Comparison of ENCODE assay signal across 8 cellular contexts in the genomic region with DNA sequence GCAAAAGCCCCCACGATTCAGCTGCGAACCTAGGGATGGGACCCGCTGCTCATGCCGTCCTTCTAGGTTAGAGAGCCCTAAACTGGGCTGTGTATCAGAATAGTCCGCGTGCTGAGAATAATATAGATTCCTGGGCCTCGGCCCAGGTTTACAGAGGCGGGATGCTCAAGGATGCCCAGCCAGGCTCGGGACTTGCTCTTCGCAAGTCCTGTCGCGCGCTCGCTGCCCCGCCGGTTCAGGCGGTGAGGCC. TPM values are rescaled to one million over a fixed set of nuclear protein-coding genes. Genes with fewer than 3 reads are reported as not detected.
DNase-seq lines count a peak whose midpoint lies in the region; ATAC-seq and TF ChIP-seq lines count a peak whose summit lies in the region.

No MANE protein-coding gene starts in this region.

- TF ChIP-seq CTCF in AG09309 (IDR thresholded peaks at IDR 0.05; ENCODE audit: control insufficient read depth, insufficient read depth, low read depth, low read length, missing control alignments) (no peak), cardiac fibroblast (IDR thresholded peaks at IDR 0.05; ENCODE audit: low read depth, low read length) (no peak), GM10248 (IDR thresholded peaks at IDR 0.05; ENCODE audit: control extremely low read depth, extremely low read depth, low read depth, missing control alignments) (no peak)

- peaks cover 27 to 39% (median 32%) of the 10 kb centered on the region in 3 donors for H3K4me1 Mint-ChIP-seq in naive B cell

- H3K9me3 Mint-ChIP-seq in naive B cell: peaks cover 0 to 4% (median 0%) of the 10 kb centered on the region in 7 donors

- H3K27me3 Mint-ChIP-seq in naive B cell: no peaks in the 10 kb centered on the region

- H3K4me3 ChIP-seq in AG09309 (ENCODE audit: control insufficient read depth, low read depth, low read length): peak overlapping the region; percentile 82
- peak overlapping the region; percentile 28 to 99 for H3K4me3 ChIP-seq in cardiac fibroblast (replicated peaks in 1 of 2; ENCODE audit: low read depth in 2 of 2, low read length in 2 of 2)

- peaks cover 0 to 7% of the 10 kb centered on the region in 2 donors for H3K36me3 Mint-ChIP-seq in naive B cell

- ATAC-seq in HG03571 (IDR thresholded peaks at IDR 0.05; ENCODE audit: unreplicated experiment): peak; percentile 20
- no peak for ATAC-seq in naive B cell (ENCODE audit: low read depth in 2 of 2)

- peak overlapping the region; percentile 91 to 99 (median 96) for H3K4me3 Mint-ChIP-seq in naive B cell

- peak overlapping the region in 5 of 6 donors; percentile 85 to 94 (median 87) for H3K27ac Mint-ChIP-seq in naive B cell

- POLR2A ChIA-PET in GM10248 (lab: Yijun Ruan, JAX): interaction anchor here (0.7 to 1.1 kb wide), 2 partner anchors 15 to 29 kb away, joined by 3 to 5 read pairs; no protein-coding TSS in a partner anchor

- DNase-seq in AG09309 (ENCODE audit: low read depth) (no peak), cardiac fibroblast (ENCODE audit: low read depth in 2 of 2) (no peak), naive B cell (no peak), islet precursor cell (no peak), GM10248 (ENCODE audit: extremely low spot score) (no peak), NCI-H2107 (lab: John Stamatoyannopoulos, UW) (no peak), DMS53 (lab: John Stamatoyannopoulos, UW) (no peak)

- CTCF ChIA-PET in GM10248 (lab: Yijun Ruan, JAX): interaction anchor here (0.6 to 14.4 kb wide), 17 partner anchors 8 to 388 kb away, joined by 3 to 109 read pairs (median 3); no protein-coding TSS in a partner anchor

RNA-seq across cellular contexts. Expression of a gene that starts 0.3 kb away (rescaled TPM):
- 10 to 100 TPM; 54.1 to 94.9 (median 65.4) TPM for polyA plus RNA-seq in naive B cell (ENCODE audit: low read depth in 6 of 6)
